In the genomic region with DNA sequence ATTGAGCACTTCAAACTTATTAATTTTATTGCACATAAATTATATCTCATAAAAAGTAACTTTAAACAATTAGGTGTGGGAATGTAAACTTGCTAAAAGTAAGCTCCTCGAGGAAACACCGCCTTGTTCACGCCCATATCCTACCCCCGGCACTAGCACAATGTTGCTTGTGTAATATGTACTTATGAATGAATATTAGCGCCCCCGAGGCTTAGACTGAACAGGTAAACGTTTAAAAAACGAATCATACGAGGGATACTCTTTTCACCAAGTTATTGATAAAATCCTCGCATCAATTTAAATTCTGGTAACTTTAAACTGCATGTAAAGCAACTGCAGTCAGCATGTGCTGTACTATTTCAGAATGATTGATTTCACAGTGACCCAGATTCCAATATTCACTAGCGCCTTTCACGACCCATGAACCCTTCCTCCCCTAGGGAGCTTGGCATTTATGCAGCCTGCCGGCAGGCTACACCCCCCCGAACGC, we compare ENCODE assay signal across 8 cellular contexts. TPM values are rescaled to one million over a fixed set of nuclear protein-coding genes. Genes with fewer than 3 reads are reported as not detected.
DNase-seq lines count a peak whose midpoint lies in the region; ATAC-seq, FAIRE-seq and TF ChIP-seq lines count a peak whose summit lies in the region.

No MANE protein-coding gene starts in this region.

- no peak for TF ChIP-seq POLR2A in gastroesophageal sphincter (IDR thresholded peaks at IDR 0.05)

- no peaks in the 10 kb centered on the region for H3K27me3 ChIP-seq in gastroesophageal sphincter
- H3K27me3 ChIP-seq in rectal smooth muscle tissue (ENCODE audit: control insufficient read depth, insufficient read depth, low read length): no peaks in the 10 kb centered on the region

- peak overlapping the region; percentile 93 for H3K9ac ChIP-seq in rectal smooth muscle tissue (ENCODE audit: low read length)

- ATAC-seq in GM21381 (IDR thresholded peaks at IDR 0.05; ENCODE audit: unreplicated experiment) (peak; percentile 13), gastroesophageal sphincter (no peak)

- H3K27ac ChIP-seq in VCaP: peak overlapping the region; percentile 86
- H3K27ac ChIP-seq in gastroesophageal sphincter: peak overlapping the region; percentile 8 to 94 (median 88)
- H3K27ac ChIP-seq in rectal smooth muscle tissue (ENCODE audit: low read depth, low read length): peak overlapping the region; percentile 80

- peaks cover 0 to 20% (median 0%) of the 10 kb centered on the region in 3 donors for H3K4me1 ChIP-seq in gastroesophageal sphincter
- H3K4me1 ChIP-seq in rectal smooth muscle tissue (ENCODE audit: control insufficient read depth, insufficient read depth, low read length): no peaks in the 10 kb centered on the region

- peak overlapping the region; percentile 59 to 80 for H3K4me3 ChIP-seq in gastroesophageal sphincter
- H3K4me3 ChIP-seq in rectal smooth muscle tissue (ENCODE audit: low read length): peak overlapping the region; percentile 99

- no peak for FAIRE-seq in HTR-8/SVneo (lab: Jason Lieb, UNC)

- TF ChIP-seq EP300 in gastroesophageal sphincter (IDR thresholded peaks at IDR 0.05): no peak

- TF ChIP-seq CTCF in VCaP (conservative IDR thresholded peaks at IDR 0.05): no peak
- TF ChIP-seq CTCF in gastroesophageal sphincter (IDR thresholded peaks at IDR 0.05): no peak

- H3K36me3 ChIP-seq in gastroesophageal sphincter: peaks cover 0 to 7% of the 10 kb centered on the region in 2 donors
- no peaks in the 10 kb centered on the region for H3K36me3 ChIP-seq in rectal smooth muscle tissue (ENCODE audit: control insufficient read depth, insufficient read depth, low read length)

- DNase-seq in EH (ENCODE audit: low read depth) (peak; percentile 13), HTR-8/SVneo (ENCODE audit: insufficient read length, low spot score) (peak; percentile 2), GF-D8 (lab: John Stamatoyannopoulos, UW) (no peak), NCI-H2196 (lab: John Stamatoyannopoulos, UW; ENCODE audit: unreplicated experiment) (no peak)

- H3K9me3 ChIP-seq in gastroesophageal sphincter: no peaks in the 10 kb centered on the region

- WGBS in gastroesophageal sphincter (ENCODE audit: low coverage in 1 of 2), 2 donors: 0 to 1% methylated on average over 15 of the region's 15 CpGs

RNA-seq across cellular contexts. Expression of gene TFB1M, which starts 0.6 kb away (rescaled TPM):
- 10 to 100 TPM in 3 of 4 donors, 1 to 10 TPM in 1; 6.7 to 16.4 (median 12.5) TPM for total RNA-seq in gastroesophageal sphincter

RNA-seq across cellular contexts. Expression of gene CLDN20, which starts 49.8 kb away (rescaled TPM):
- total RNA-seq in gastroesophageal sphincter: under 1 TPM in 1 of 4 donors, not detected in 3; 0.27 TPM

Comparison
In these comparisons a context has a peak if more than half of its experiments do, and no peak if none do; other contexts are left out.
1. DNase-seq: peak in EH (single experiment) and HTR-8/SVneo (single experiment); none in GF-D8 (single experiment) and NCI-H2196 (single experiment).
2. Peak in every context shown above with its lines, with median percentiles within 50 percentile points of each other: H3K27ac ChIP-seq.